In the genomic region with DNA sequence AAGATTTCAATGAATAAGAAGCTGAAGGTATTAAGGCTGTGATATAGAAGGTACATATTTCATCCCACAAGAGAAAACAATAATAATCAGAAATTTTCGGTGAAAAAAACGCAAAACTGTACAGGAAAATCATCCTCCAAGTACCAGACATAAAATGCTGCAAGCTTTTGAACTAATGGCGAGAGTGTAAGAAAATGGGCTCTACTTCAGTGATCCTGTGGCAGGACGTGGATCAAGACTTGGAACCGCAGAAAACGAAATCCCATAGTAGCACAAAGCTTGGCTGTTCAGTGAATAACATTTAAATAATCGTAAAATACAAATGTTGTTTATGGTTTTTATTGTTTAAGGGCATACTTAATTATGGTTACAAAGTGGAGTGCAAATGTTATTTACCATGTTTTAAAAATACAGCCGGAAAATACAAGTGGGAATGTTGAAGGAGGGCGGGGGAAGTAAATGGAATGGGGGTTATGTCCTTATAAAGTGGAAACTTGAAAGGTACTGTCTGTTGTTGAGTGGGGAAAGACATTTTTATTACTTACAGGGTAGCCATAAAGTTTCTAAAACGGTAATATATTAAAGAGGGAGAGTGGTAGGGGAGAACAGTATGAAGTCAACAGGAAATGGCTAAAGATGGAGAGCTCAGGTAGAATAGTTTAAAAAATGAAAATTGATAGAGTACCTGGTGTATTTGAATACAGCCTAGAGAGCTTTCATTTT, we compare ENCODE assay signal across 8 cellular contexts. TPM values are rescaled to one million over a fixed set of nuclear protein-coding genes. Genes with fewer than 3 reads are reported as not detected.
DNase-seq lines count a peak whose midpoint lies in the region; ATAC-seq and TF ChIP-seq lines count a peak whose summit lies in the region.

No MANE protein-coding gene starts in this region.

- DNase-seq in DMS79 treated with DMSO at 0.1 percent for 48 hours (lab: John Stamatoyannopoulos, UW) (peak; percentile 67), MG63 (no peak), iris pigment epithelial cell (ENCODE audit: low read depth) (peak; percentile 23), stomach (no peak), GM13977 (ENCODE audit: low spot score) (no peak)
- DNase-seq in activated naive CD8-positive, alpha-beta T cell treated with anti-CD3 and anti-CD28 coated beads, Interleukin-2, amount 10 ng/mL, durations not matched to agents 7 days and 5 days, result no peak

- TF ChIP-seq CTCF in stomach (IDR thresholded peaks at IDR 0.05) (no peak), GM13977 (IDR thresholded peaks at IDR 0.05; ENCODE audit: extremely low read depth, insufficient read depth, missing control alignments) (no peak)

- in situ Hi-C loops in GM13977 (cut with MboI; ENCODE audit: low pct_unique_long_range_greater_than_20kb, low sequenced_read_pairs, unreplicated experiment), result no loop called here

- H3K36me3 ChIP-seq in MG63 (peaks cover 40% of the 10 kb centered on the region), stomach (no peaks in the 10 kb centered on the region)

- peak overlapping the region; percentile 90 for H3K4me3 ChIP-seq in MG63
- H3K4me3 ChIP-seq in stomach, result peak overlapping the region; percentile 83 to 97 (median 89)

- H3K4me1 Mint-ChIP-seq in activated naive CD8-positive, alpha-beta T cell treated with anti-CD3 and anti-CD28 coated beads, Interleukin-2, amount 10 ng/mL, durations not matched to agents 7 days and 5 days, result peaks cover 31% of the 10 kb centered on the region

- H3K27me3 Mint-ChIP-seq in activated naive CD8-positive, alpha-beta T cell treated with anti-CD3 and anti-CD28 coated beads, Interleukin-2, amount 10 ng/mL, durations not matched to agents 7 days and 5 days, result no peaks in the 10 kb centered on the region

- H3K4me3 Mint-ChIP-seq in activated naive CD8-positive, alpha-beta T cell treated with anti-CD3 and anti-CD28 coated beads, Interleukin-2, amount 10 ng/mL, durations not matched to agents 7 days and 5 days, result peak overlapping the region; percentile 98

- POLR2A ChIA-PET in activated naive CD8-positive, alpha-beta T cell treated with anti-CD3 and anti-CD28 coated beads, Interleukin-2, amount 10 ng/mL, durations not matched to agents 7 days and 5 days (lab: Charles Lee), result interaction anchor here (0.7 to 2.4 kb wide), 7 partner anchors 9 to 617 kb away, joined by 3 to 17 read pairs (median 8); a partner anchor contains a TSS

- 2 to 6% (median 3%) methylated on average over 10 of the region's 10 CpGs for WGBS in stomach, 5 donors

- H3K27ac ChIP-seq in stomach, result peak overlapping the region in 4 of 5 donors; percentile 95 to 98 (median 97)

- H3K27me3 ChIP-seq in MG63 (no peaks in the 10 kb centered on the region), stomach (no peaks in the 10 kb centered on the region)

- no peak for TF ChIP-seq EP300 in stomach (IDR thresholded peaks at IDR 0.05)

- H3K9me3 ChIP-seq in MG63 (no peaks in the 10 kb centered on the region), stomach (no peaks in the 10 kb centered on the region)

- peaks cover 19 to 45% (median 28%) of the 10 kb centered on the region in 4 donors for H3K4me1 ChIP-seq in stomach

- intact Hi-C loops in stomach (cut with DNase I; ENCODE audit: low total_unique reads), result no loop called here

- H3K36me3 Mint-ChIP-seq in activated naive CD8-positive, alpha-beta T cell treated with anti-CD3 and anti-CD28 coated beads, Interleukin-2, amount 10 ng/mL, durations not matched to agents 7 days and 5 days, result peaks cover 53% of the 10 kb centered on the region

- no peak for ATAC-seq in activated naive CD8-positive, alpha-beta T cell treated with anti-CD3 and anti-CD28 coated beads, Interleukin-2, amount 10 ng/mL, durations not matched to agents 7 days and 5 days (ENCODE audit: low read depth)
- ATAC-seq in HG02870 (IDR thresholded peaks at IDR 0.05; ENCODE audit: unreplicated experiment) (no peak), GM19463 (IDR thresholded peaks at IDR 0.05; ENCODE audit: unreplicated experiment) (no peak)

- no peaks in the 10 kb centered on the region for H3K9me3 Mint-ChIP-seq in activated naive CD8-positive, alpha-beta T cell treated with anti-CD3 and anti-CD28 coated beads, Interleukin-2, amount 10 ng/mL, durations not matched to agents 7 days and 5 days

- TF ChIP-seq POLR2A in stomach (IDR thresholded peaks at IDR 0.05), result no peak

- H3K27ac Mint-ChIP-seq in activated naive CD8-positive, alpha-beta T cell treated with anti-CD3 and anti-CD28 coated beads, Interleukin-2, amount 10 ng/mL, durations not matched to agents 7 days and 5 days, result peak overlapping the region; percentile 100

RNA-seq across cellular contexts. Expression of a gene that starts 1.1 kb away (rescaled TPM):
- total RNA-seq in MG63 (2014; rRNA removed; shearing (Covaris generic); ENCODE audit: low replicate concordance), result 5.2 and 8.0 TPM in 2 replicates
- total RNA-seq in activated naive CD8-positive, alpha-beta T cell treated with anti-CD3 and anti-CD28 coated beads, Interleukin-2, amount 10 ng/mL, durations not matched to agents 7 days and 5 days, result 10 to 100 TPM; 10.1 to 10.3 TPM
- total RNA-seq in stomach, result 10 to 100 TPM in 4 of 5 donors, 1 to 10 TPM in 1; 5.7 to 12.5 (median 11.4) TPM
- 10 to 100 TPM in 1 of 3 donors, 1 to 10 TPM in 2; 7.8 to 10.5 (median 9.8) TPM for polyA plus RNA-seq in stomach

RNA-seq across cellular contexts. Expression of a gene that starts 14.6 kb away (rescaled TPM):
- not detected in 2 replicates for total RNA-seq in MG63 (2014; rRNA removed; shearing (Covaris generic); ENCODE audit: low replicate concordance)
- total RNA-seq in activated naive CD8-positive, alpha-beta T cell treated with anti-CD3 and anti-CD28 coated beads, Interleukin-2, amount 10 ng/mL, durations not matched to agents 7 days and 5 days, result not detected
- not detected for total RNA-seq in stomach
- polyA plus RNA-seq in stomach, result not detected

RNA-seq across cellular contexts. Expression of a gene that starts 37.7 kb away (rescaled TPM):
- not detected in 2 replicates for total RNA-seq in MG63 (2014; rRNA removed; shearing (Covaris generic); ENCODE audit: low replicate concordance)
- 1 to 10 TPM; 3.1 to 3.3 TPM for total RNA-seq in activated naive CD8-positive, alpha-beta T cell treated with anti-CD3 and anti-CD28 coated beads, Interleukin-2, amount 10 ng/mL, durations not matched to agents 7 days and 5 days
- 10 to 100 TPM in 3 of 5 donors, 1 to 10 TPM in 1, not detected in 1; 2.9 to 26.3 (median 22.8) TPM for total RNA-seq in stomach
- not detected for polyA plus RNA-seq in stomach

Comparison
In these comparisons a context has a peak if more than half of its experiments do, and no peak if none do; other contexts are left out.
1. DNase-seq: peak in DMS79 treated with DMSO at 0.1 percent for 48 hours (single experiment) and iris pigment epithelial cell (single experiment); none in MG63 (single experiment), activated naive CD8-positive, alpha-beta T cell treated with anti-CD3 and anti-CD28 coated beads, Interleukin-2, amount 10 ng/mL, durations not matched to agents 7 days and 5 days (single experiment), stomach (single experiment) and GM13977 (single experiment).